ENCODE assay signal across 1 cellular context in genomic region chr16:30954993-30955392, GRCh38.
TF ChIP-seq lines count a peak whose summit lies in the region.

No MANE protein-coding gene starts in this region.

TF ChIP-seq in HepG2, 621 proteins besides CTCF, POLR2A, EP300 and RAD21 (continued from another document and continues in another):
- 0 out of 2 replicates have a peak, but pooled peaks have one; percentile 1 for TF ChIP-seq IRF9 (CRISPR knock-in tag; IDR thresholded peaks at IDR 0.05; ENCODE audit: borderline replicate concordance)
- TF ChIP-seq THAP9 (CRISPR knock-in tag; IDR thresholded peaks at IDR 0.05; ENCODE audit: borderline replicate concordance): no peak
- peak; percentile 70 for TF ChIP-seq PHF21A (CRISPR knock-in tag; IDR thresholded peaks at IDR 0.05)
- no peak for TF ChIP-seq ZNF207 (IDR thresholded peaks at IDR 0.05; ENCODE audit: borderline replicate concordance)
- peak; percentile 90 for TF ChIP-seq HNF4A (CRISPR knock-in tag; IDR thresholded peaks at IDR 0.05)
- 0 out of 2 replicates have a peak, but pooled peaks have one; percentile 52 for TF ChIP-seq POLR2G (IDR thresholded peaks at IDR 0.05; ENCODE audit: low read depth, low read length)
- 0 out of 2 replicates have a peak, but pooled peaks have one; percentile 16 for TF ChIP-seq KDM6A (CRISPR knock-in tag; IDR thresholded peaks at IDR 0.05; ENCODE audit: low read depth)
- peak; percentile 83; the same call in 1 of the 2 replicates for TF ChIP-seq ZNF441 (CRISPR knock-in tag; IDR thresholded peaks at IDR 0.05; ENCODE audit: borderline replicate concordance)
- no peak for TF ChIP-seq SALL2 (CRISPR knock-in tag; IDR thresholded peaks at IDR 0.05)
- no peak for TF ChIP-seq ZNF747 (CRISPR knock-in tag; IDR thresholded peaks at IDR 0.05; ENCODE audit: borderline replicate concordance)
- no peak for TF ChIP-seq ZNF788 (CRISPR knock-in tag; IDR thresholded peaks at IDR 0.05; ENCODE audit: borderline replicate concordance)
- peak; percentile 22; the same call in 1 of the 2 replicates for TF ChIP-seq ZFP37 (CRISPR knock-in tag; IDR thresholded peaks at IDR 0.05; ENCODE audit: borderline replicate concordance)
- TF ChIP-seq ZNF605 (CRISPR knock-in tag; IDR thresholded peaks at IDR 0.05): peak; percentile 17; the same call in 1 of the 2 replicates
- no peak for TF ChIP-seq SOX13 (IDR thresholded peaks at IDR 0.05)
- peak in 1 of 2 experiments; percentile 31; a peak in 1 of 4 replicates for TF ChIP-seq SOX13 (CRISPR knock-in tag; conservative IDR thresholded peaks at IDR 0.05 in 1 of 2, IDR thresholded peaks at IDR 0.05 in 1 of 2)
- no peak for TF ChIP-seq ZNF740 (CRISPR knock-in tag; IDR thresholded peaks at IDR 0.05)
- TF ChIP-seq AHDC1 (CRISPR knock-in tag; IDR thresholded peaks at IDR 0.05; ENCODE audit: borderline replicate concordance): peak; percentile 42; the same call in 1 of the 2 replicates
- TF ChIP-seq ZFP1 (CRISPR knock-in tag; IDR thresholded peaks at IDR 0.05): no peak
- 0 out of 2 replicates have a peak, but pooled peaks have one; percentile 1 for TF ChIP-seq ZBTB7A (CRISPR knock-in tag; IDR thresholded peaks at IDR 0.05)
- peak; percentile 85 for TF ChIP-seq NCOR1 (IDR thresholded peaks at IDR 0.05; ENCODE audit: borderline replicate concordance, low read length)
- peak; percentile 69; the same call in 1 of the 2 replicates for TF ChIP-seq FOXJ3 (CRISPR knock-in tag; IDR thresholded peaks at IDR 0.05; ENCODE audit: borderline replicate concordance)
- 0 out of 2 replicates have a peak, but pooled peaks have one; percentile 29 for TF ChIP-seq ZNF276 (CRISPR knock-in tag; IDR thresholded peaks at IDR 0.05; ENCODE audit: low read depth)
- 0 out of 2 replicates have a peak, but pooled peaks have one; percentile 27 for TF ChIP-seq STAT6 (CRISPR knock-in tag; IDR thresholded peaks at IDR 0.05; ENCODE audit: borderline replicate concordance)
- 0 out of 2 replicates have a peak, but pooled peaks have one; percentile 27 for TF ChIP-seq ZMAT3 (CRISPR knock-in tag; conservative IDR thresholded peaks at IDR 0.05)
- peak; percentile 47 for TF ChIP-seq ZC3H13 (CRISPR knock-in tag; IDR thresholded peaks at IDR 0.05)
- TF ChIP-seq MED1 (CRISPR knock-in tag; IDR thresholded peaks at IDR 0.05): 0 out of 2 replicates have a peak, but pooled peaks have one; percentile 51
- TF ChIP-seq ZSCAN5A (CRISPR knock-in tag; IDR thresholded peaks at IDR 0.05; ENCODE audit: borderline replicate concordance): no peak
- peak; percentile 48; the same call in 1 of the 2 replicates for TF ChIP-seq HDAC1 (CRISPR knock-in tag; IDR thresholded peaks at IDR 0.05)
- TF ChIP-seq ZBTB39 (CRISPR knock-in tag; IDR thresholded peaks at IDR 0.05): 0 out of 2 replicates have a peak, but pooled peaks have one; percentile 18
- TF ChIP-seq NONO (IDR thresholded peaks at IDR 0.05): no peak
- 0 out of 2 replicates have a peak, but pooled peaks have one; percentile 22 for TF ChIP-seq NONO (CRISPR knock-in tag; conservative IDR thresholded peaks at IDR 0.05)
- 0 out of 2 replicates have a peak, but pooled peaks have one; percentile 2 for TF ChIP-seq ZBTB25 (CRISPR knock-in tag; IDR thresholded peaks at IDR 0.05)
- TF ChIP-seq HNRNPLL (IDR thresholded peaks at IDR 0.05; ENCODE audit: low read depth, low read length, poor library complexity, severe bottlenecking): no peak
